In genomic region chr2:124678043-124678442, GRCh38 we compare ENCODE assay signal across 16 cellular contexts.
DNase-seq lines count a peak whose midpoint lies in the region; ATAC-seq and TF ChIP-seq lines count a peak whose summit lies in the region.
"Had no signal": no experiment of that assay in that cellular context is flagged by ENCODE, and none has a peak within 500 bp of the region (broad histone marks: within the 10 kb centered on the region; RNA-seq: fewer than 3 reads in every experiment).

No MANE protein-coding gene starts in this region.

- peak; percentile 3 for DNase-seq in EL
- peak; percentile 9 for DNase-seq in amniotic epithelial cell (ENCODE audit: low read depth)
- DNase-seq in kidney glomerular epithelial cell (lab: John Stamatoyannopoulos, UW) = peak; percentile 14
- peak; percentile 26 for DNase-seq in neural progenitor cell (ENCODE audit: low spot score)
- no peak for DNase-seq in hepatocyte (ENCODE audit: low spot score)
- no peak for DNase-seq in T-cell
- no peak for DNase-seq in nephron progenitor cell
- DNase-seq: 8988T; AML-193; CD8-positive, alpha-beta memory T cell; DMS53; H7 had no signal

- 64% methylated on average over 2 of the region's 2 CpGs for WGBS in hepatocyte (ENCODE audit: low lambda C conversion rate, missing lambda C conversion rate)

- H3K79me2 ChIP-seq in neural progenitor cell (ENCODE audit: low read depth) = no peaks in the 10 kb centered on the region
- no peaks in the 10 kb centered on the region for H3K79me2 ChIP-seq in hepatocyte

- no peak overlapping the region for H3K4me2 ChIP-seq in neural progenitor cell
- no peak overlapping the region for H3K4me2 ChIP-seq in hepatocyte
- H3K4me2 ChIP-seq: BLaER1, GM23338 had no signal

- H3K27me3 ChIP-seq in neural progenitor cell = no peaks in the 10 kb centered on the region
- no peaks in the 10 kb centered on the region for H3K27me3 ChIP-seq in hepatocyte
- H3K27me3 ChIP-seq: BLaER1 had no signal

- H3K36me3 Mint-ChIP-seq in neural progenitor cell = no peaks in the 10 kb centered on the region
- no peaks in the 10 kb centered on the region for H3K36me3 Mint-ChIP-seq in T-cell
- no peaks in the 10 kb centered on the region for H3K36me3 Mint-ChIP-seq in nephron progenitor cell (ENCODE audit: low read depth)

- no peaks in the 10 kb centered on the region for H3K4me1 ChIP-seq in neural progenitor cell
- no peaks in the 10 kb centered on the region for H3K4me1 ChIP-seq in hepatocyte (ENCODE audit: insufficient read depth)
- H3K4me1 ChIP-seq: BLaER1 had no signal

- H3K27ac ChIP-seq in neural progenitor cell = no peak overlapping the region
- H3K27ac ChIP-seq in hepatocyte = no peak overlapping the region
- H3K27ac ChIP-seq: BLaER1 had no signal

- no peaks in the 10 kb centered on the region for H3K9me2 ChIP-seq in hepatocyte (replicated peaks; ENCODE audit: insufficient read depth)

- no peaks in the 10 kb centered on the region for H4K20me1 ChIP-seq in neural progenitor cell (ENCODE audit: low read depth)
- no peaks in the 10 kb centered on the region for H4K20me1 ChIP-seq in hepatocyte (ENCODE audit: insufficient read depth, poor library complexity, severe bottlenecking)
- H4K20me1 ChIP-seq: BLaER1 had no signal

- TF ChIP-seq CTCF in neural progenitor cell (IDR thresholded peaks at IDR 0.05) (no peak), hepatocyte (IDR thresholded peaks at IDR 0.05; ENCODE audit: poor library complexity) (no peak), nephron progenitor cell (IDR thresholded peaks at IDR 0.05) (no peak)

- H3K9me3 Mint-ChIP-seq in neural progenitor cell (peaks cover 2% of the 10 kb centered on the region), T-cell (peaks cover 8 to 31% (median 17%) of the 10 kb centered on the region in 3 donors), nephron progenitor cell (no peaks in the 10 kb centered on the region)

- H3K27ac Mint-ChIP-seq in neural progenitor cell (no peak overlapping the region), T-cell (no peak overlapping the region), nephron progenitor cell (no peak overlapping the region)
- H3K27ac Mint-ChIP-seq: GM23338 had no signal

- no peak overlapping the region for H3K4me3 Mint-ChIP-seq in neural progenitor cell
- no peak overlapping the region for H3K4me3 Mint-ChIP-seq in T-cell
- no peak overlapping the region for H3K4me3 Mint-ChIP-seq in nephron progenitor cell
- H3K4me3 Mint-ChIP-seq: CD8-positive, alpha-beta memory T cell; GM23338 had no signal

- H3K4me1 Mint-ChIP-seq in neural progenitor cell = no peaks in the 10 kb centered on the region
- no peaks in the 10 kb centered on the region for H3K4me1 Mint-ChIP-seq in T-cell
- no peaks in the 10 kb centered on the region for H3K4me1 Mint-ChIP-seq in nephron progenitor cell
- H3K4me1 Mint-ChIP-seq: CD8-positive, alpha-beta memory T cell; GM23338 had no signal

- POLR2A ChIA-PET in T-cell (lab: Charles Lee) = no interaction called here

- CTCF ChIA-PET in T-cell (lab: Charles Lee) = no interaction called here

- H3K27me3 Mint-ChIP-seq in neural progenitor cell (ENCODE audit: insufficient read depth, low read depth) (no peaks in the 10 kb centered on the region), T-cell (no peaks in the 10 kb centered on the region), nephron progenitor cell (ENCODE audit: low read depth, poor library complexity) (peaks cover 8% of the 10 kb centered on the region)
- H3K27me3 Mint-ChIP-seq: CD8-positive, alpha-beta memory T cell had no signal

- no peaks in the 10 kb centered on the region for H3F3A ChIP-seq in neural progenitor cell (ENCODE audit: low read depth)

- H3K9ac ChIP-seq in neural progenitor cell = no peak overlapping the region
- H3K9ac ChIP-seq: BLaER1 had no signal

- H2AFZ ChIP-seq in neural progenitor cell (replicated peaks) (no peak overlapping the region), hepatocyte (no peak overlapping the region)
- H2AFZ ChIP-seq: GM23338 had no signal

- H3K36me3 ChIP-seq in neural progenitor cell (no peaks in the 10 kb centered on the region), hepatocyte (replicated peaks; ENCODE audit: insufficient read depth, low read depth) (no peaks in the 10 kb centered on the region)
- H3K36me3 ChIP-seq: BLaER1 had no signal

- no peak overlapping the region for H3K4me3 ChIP-seq in neural progenitor cell
- no peak overlapping the region for H3K4me3 ChIP-seq in hepatocyte
- H3K4me3 ChIP-seq: BLaER1, GM23338 had no signal

- ATAC-seq in T-cell (replicated peaks in 1 of 4) = no peak
- ATAC-seq in HG02571 (IDR thresholded peaks at IDR 0.05; ENCODE audit: unreplicated experiment) = no peak
- ATAC-seq: GM23338, HepG2 had no signal

- no peaks in the 10 kb centered on the region for H3K9me3 ChIP-seq in neural progenitor cell (ENCODE audit: low read depth)
- no peaks in the 10 kb centered on the region for H3K9me3 ChIP-seq in hepatocyte (ENCODE audit: low read depth)
- H3K9me3 ChIP-seq: BLaER1 had no signal

Comparison
In these comparisons a context has a peak if more than half of its experiments do, and no peak if none do; other contexts are left out.
1. DNase-seq: peak in EL (single experiment), amniotic epithelial cell (single experiment), kidney glomerular epithelial cell (single experiment) and neural progenitor cell (single experiment); none in hepatocyte (single experiment), T-cell (0 of 34) and nephron progenitor cell (single experiment).